Comparison of ENCODE assay signal across 33 cellular contexts in the genomic region with DNA sequence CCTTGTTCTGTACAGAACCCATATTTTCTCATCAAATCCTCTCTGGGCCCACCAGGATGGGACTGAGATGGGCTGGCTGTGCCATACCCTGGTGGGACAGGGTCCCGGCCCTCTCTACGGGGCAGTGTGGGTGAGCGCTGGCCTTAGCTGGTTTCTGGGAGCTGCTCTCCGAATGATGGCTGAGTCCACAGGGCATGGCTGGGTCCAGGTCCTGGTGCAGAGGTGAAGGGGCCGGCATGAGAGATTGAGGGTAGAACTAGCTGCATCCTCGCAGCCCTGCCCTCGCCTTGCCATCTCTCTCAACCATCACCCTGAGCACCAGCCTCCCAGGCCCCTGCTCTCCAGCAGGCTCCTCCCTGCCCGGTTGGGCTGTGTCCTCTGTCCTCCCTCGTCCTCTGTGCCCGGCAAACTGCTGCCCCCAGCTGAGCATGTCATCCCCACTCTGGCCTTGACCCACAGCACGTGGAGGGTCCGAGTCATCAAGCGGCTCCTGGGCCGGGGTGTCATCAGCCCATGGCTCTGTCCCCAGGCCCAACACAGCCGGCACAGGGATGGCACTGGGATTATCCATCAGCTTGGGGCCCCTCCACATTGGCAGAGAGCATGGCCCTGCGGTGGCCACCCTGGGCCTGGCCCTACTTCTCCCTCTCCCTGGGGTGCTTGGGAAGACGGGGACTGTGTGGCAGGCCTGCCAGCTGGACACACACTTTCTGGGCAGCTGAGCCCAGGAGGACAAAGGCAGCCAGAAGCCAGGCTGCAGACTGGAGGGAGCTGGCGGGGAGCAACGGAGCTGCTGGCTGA. TPM values are rescaled to one million over a fixed set of nuclear protein-coding genes. Genes with fewer than 3 reads are reported as not detected.
DNase-seq lines count a peak whose midpoint lies in the region; ATAC-seq and TF ChIP-seq lines count a peak whose summit lies in the region.
"Had no signal": no experiment of that assay in that cellular context is flagged by ENCODE, and none has a peak within 500 bp of the region (broad histone marks: within the 10 kb centered on the region; RNA-seq: fewer than 3 reads in every experiment).

No MANE protein-coding gene starts in this region.

- peaks cover 32% of the 10 kb centered on the region for H3K4me1 ChIP-seq in left ventricle myocardium inferior
- peaks cover 0 to 17% of the 10 kb centered on the region in 2 donors for H3K4me1 ChIP-seq in right atrium auricular region
- no peaks in the 10 kb centered on the region for H3K4me1 ChIP-seq in colonic mucosa
- H3K4me1 ChIP-seq in left lung = no peaks in the 10 kb centered on the region
- H3K4me1 ChIP-seq in suprapubic skin = no peaks in the 10 kb centered on the region
- H3K4me1 ChIP-seq: gastroesophageal sphincter, parathyroid adenoma, right lobe of liver, testis, uterus had no signal

- WGBS in suprapubic skin = 94% methylated on average over 10 of the region's 19 CpGs

- H3K27ac ChIP-seq in left ventricle myocardium inferior (replicated peaks) (no peak overlapping the region), right atrium auricular region (no peak overlapping the region), colonic mucosa (no peak overlapping the region), left lung (peak overlapping the region in 1 of 2 donors; percentile 18), suprapubic skin (no peak overlapping the region)
- H3K27ac ChIP-seq: gastroesophageal sphincter, parathyroid adenoma, right lobe of liver, SK-N-MC, testis, uterus, VCaP had no signal

- no peak overlapping the region for H3K9ac ChIP-seq in colonic mucosa (ENCODE audit: low read depth in 2 of 2, low read length in 2 of 2)
- H3K9ac ChIP-seq: parathyroid adenoma had no signal

- H3K4me3 ChIP-seq in left ventricle myocardium inferior = no peak overlapping the region
- no peak overlapping the region for H3K4me3 ChIP-seq in right atrium auricular region
- H3K4me3 ChIP-seq in colonic mucosa = no peak overlapping the region
- no peak overlapping the region for H3K4me3 ChIP-seq in left lung
- H3K4me3 ChIP-seq in suprapubic skin = no peak overlapping the region
- H3K4me3 ChIP-seq: gastroesophageal sphincter, lung, right lobe of liver, SK-N-MC, testis, uterus had no signal

- ATAC-seq in left lung = no peak
- ATAC-seq: HCT116; stimulated activated memory B cell treated with anti-CD40 and anti-IgM and Interleukin-4, amounts not matched to agents 10 μg/mL and 1 μg/mL and 100 μg/mL, for 72 hours had no signal

- no peaks in the 10 kb centered on the region for H3K36me3 ChIP-seq in left ventricle myocardium inferior
- no peaks in the 10 kb centered on the region for H3K36me3 ChIP-seq in right atrium auricular region
- H3K36me3 ChIP-seq in colonic mucosa = no peaks in the 10 kb centered on the region
- H3K36me3 ChIP-seq in left lung = no peaks in the 10 kb centered on the region
- no peaks in the 10 kb centered on the region for H3K36me3 ChIP-seq in suprapubic skin
- H3K36me3 ChIP-seq: gastroesophageal sphincter, right lobe of liver, uterus had no signal

- no peak for TF ChIP-seq POLR2A in suprapubic skin (IDR thresholded peaks at IDR 0.05)

- peak; percentile 5 for DNase-seq in left ventricle myocardium inferior
- no peak for DNase-seq in right atrium auricular region (ENCODE audit: low spot score)
- DNase-seq in colonic mucosa = peak; percentile 14
- DNase-seq in left lung = peak; percentile 29 to 67
- peak; percentile 51 to 73 for DNase-seq in suprapubic skin (ENCODE audit: low spot score in 2 of 2)
- DNase-seq in Kasumi-1 (lab: John Stamatoyannopoulos, UW) = no peak
- no peak for DNase-seq in dermis blood vessel endothelial cell
- DNase-seq: activated CD4-positive, alpha-beta T cell treated with anti-CD3 and anti-CD28 coated beads for 48 hours; activated naive CD8-positive, alpha-beta T cell treated with anti-CD3 and anti-CD28 coated beads for 36 hours; CD4-positive, CD25-positive, alpha-beta regulatory T cell; cortex of kidney; KG1; MM.1S; NCI-H1417 treated with DMSO at 0.1 percent for 48 hours; NCI-H2081; NCI-H226; NCI-H69; nephron progenitor cell; stimulated activated CD4-positive, alpha-beta T cell treated with anti-CD3 and anti-CD28 coated beads, Interleukin-4, amount 100 ng/mL, for 24 hours; testis had no signal

- H3K9me3 ChIP-seq in left ventricle myocardium inferior (replicated peaks) (no peaks in the 10 kb centered on the region), right atrium auricular region (no peaks in the 10 kb centered on the region), colonic mucosa (no peaks in the 10 kb centered on the region), left lung (no peaks in the 10 kb centered on the region), suprapubic skin (no peaks in the 10 kb centered on the region)
- H3K9me3 ChIP-seq: gastroesophageal sphincter, right lobe of liver, testis, uterus had no signal

- intact Hi-C loops in left ventricle myocardium inferior (cut with micrococcal nuclease) (no loop called here), colonic mucosa (cut with DNase I) (no loop called here), left lung (cut with DNase I) (no loop called here)

- H3K27me3 ChIP-seq in left ventricle myocardium inferior (ENCODE audit: low read depth) = peaks cover 49% of the 10 kb centered on the region
- no peaks in the 10 kb centered on the region for H3K27me3 ChIP-seq in right atrium auricular region
- no peaks in the 10 kb centered on the region for H3K27me3 ChIP-seq in colonic mucosa
- peaks cover 0 to 25% of the 10 kb centered on the region in 2 donors for H3K27me3 ChIP-seq in left lung
- peaks cover 50% of the 10 kb centered on the region for H3K27me3 ChIP-seq in suprapubic skin
- H3K27me3 ChIP-seq: right lobe of liver, testis, uterus had no signal

- TF ChIP-seq CTCF in left ventricle myocardium inferior (IDR thresholded peaks at IDR 0.05; ENCODE audit: borderline replicate concordance) (no peak), right atrium auricular region (IDR thresholded peaks at IDR 0.05) (no peak), colonic mucosa (IDR thresholded peaks at IDR 0.05) (no peak), left lung (IDR thresholded peaks at IDR 0.05) (no peak), suprapubic skin (IDR thresholded peaks at IDR 0.05) (no peak)

- TF ChIP-seq EP300 in suprapubic skin (IDR thresholded peaks at IDR 0.05) = no peak

RNA-seq across cellular contexts. Expression of a gene that starts 8.4 kb away (rescaled TPM):
- total RNA-seq in left ventricle myocardium inferior (6.1 TPM), right atrium auricular region (1 to 10 TPM; 2.0 to 4.2 TPM), colonic mucosa (1 to 10 TPM; 3.1 to 3.3 TPM), left lung (10 to 100 TPM; 21.7 to 24.1 TPM), suprapubic skin (1 to 10 TPM in 3 of 4 donors, under 1 TPM in 1; 0.79 to 8.9 (median 1.4) TPM), dermis blood vessel endothelial cell (341 and 471 TPM in 2 replicates)
- total RNA-seq: RPMI7951 had no signal

RNA-seq across cellular contexts. Expression of a gene that starts 49.7 kb away (rescaled TPM):
- not detected for total RNA-seq in left ventricle myocardium inferior
- total RNA-seq in right atrium auricular region = not detected
- 1 to 10 TPM in 1 of 2 donors, not detected in 1; 1.1 TPM for total RNA-seq in colonic mucosa
- total RNA-seq in left lung = 100 to 1,000 TPM in 1 of 2 donors, 10 to 100 TPM in 1; 88.8 to 104 TPM
- total RNA-seq in suprapubic skin = 1 to 10 TPM in 3 of 4 donors, not detected in 1; 2.2 to 7.8 (median 4.1) TPM
- 0.74 and 0.85 TPM in 2 replicates for total RNA-seq in dermis blood vessel endothelial cell
- total RNA-seq: aorta; CD4-positive, CD25-positive, alpha-beta regulatory T cell; fibroblast of lung; RPMI7951; T-helper 2 cell treated with Interferon-gamma antibody and Interleukin-4, amounts not matched to agents 100 ng/mL and 5 ng/mL, for 36 hours had no signal

Comparison
In these comparisons a context has a peak if more than half of its experiments do, and no peak if none do; other contexts are left out.
1. DNase-seq: peak in left ventricle myocardium inferior (single experiment), colonic mucosa (single experiment), left lung (2 of 2) and suprapubic skin (2 of 2); none in right atrium auricular region (single experiment), Kasumi-1 (0 of 2) and dermis blood vessel endothelial cell (single experiment).
2. RNA of a gene that starts 8.4 kb away (total RNA-seq): 341 to 471 TPM in dermis blood vessel endothelial cell; 21.7 to 24.1 TPM in left lung, 6.1 TPM in left ventricle myocardium inferior (single experiment), 2.0 to 4.2 TPM in right atrium auricular region, 3.1 to 3.3 TPM in colonic mucosa and 0.79 to 8.9 TPM in suprapubic skin; every median in the first group is over 10 times any median in the second.
3. RNA of a gene that starts 49.7 kb away (total RNA-seq): 88.8 to 104 TPM in left lung; 2.2 to 7.8 TPM in suprapubic skin, 1.1 TPM in colonic mucosa, 0.74 to 0.85 TPM in dermis blood vessel endothelial cell, not detected in left ventricle myocardium inferior (single experiment) and not detected in right atrium auricular region; every median in the first group is over 10 times any median in the second.